Comparison of ENCODE assay signal across 9 cellular contexts in the genomic region with DNA sequence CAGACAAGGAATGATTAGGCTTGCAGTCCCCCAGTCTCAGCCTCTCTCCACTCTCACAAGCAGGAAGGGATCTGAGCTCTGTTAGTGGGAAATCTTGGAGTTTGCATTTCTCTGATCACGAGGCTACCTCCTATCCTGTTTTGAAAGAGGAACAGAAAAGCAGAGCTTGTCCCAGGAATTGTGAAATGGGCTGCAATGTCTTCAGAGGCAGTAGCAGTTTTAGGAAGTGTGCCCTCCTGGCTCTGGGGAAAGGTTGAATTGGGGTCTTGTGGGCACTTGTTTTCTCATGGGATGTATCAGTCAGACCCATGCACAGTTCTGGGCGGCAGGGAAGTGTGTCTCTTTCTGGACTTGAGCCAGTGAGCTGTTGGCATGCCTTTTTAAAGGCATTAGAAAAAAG. TPM values are rescaled to one million over a fixed set of nuclear protein-coding genes. Genes with fewer than 3 reads are reported as not detected.
DNase-seq lines count a peak whose midpoint lies in the region; TF ChIP-seq lines count a peak whose summit lies in the region.
"Had no signal": no experiment of that assay in that cellular context is flagged by ENCODE, and none has a peak within 500 bp of the region (broad histone marks: within the 10 kb centered on the region; RNA-seq: fewer than 3 reads in every experiment).

No MANE protein-coding gene starts in this region.

- H3K4me3 ChIP-seq in HL-60 (replicated peaks; ENCODE audit: insufficient read depth, low read length) (no peak overlapping the region), ascending aorta (no peak overlapping the region)
- H3K4me3 ChIP-seq: ovary had no signal

- no peak overlapping the region for H3K4me3 Mint-ChIP-seq in endothelial cell (ENCODE audit: unreplicated experiment)

- DNase-seq in HL-60 (ENCODE audit: low read depth in 1 of 2, low spot score in 1 of 2) = peak; percentile 58 to 82
- DNase-seq in endothelial cell (ENCODE audit: low spot score) = no peak
- DNase-seq in pons (ENCODE audit: low spot score) = peak; percentile 77
- DNase-seq in activated CD4-positive, CD25-positive, alpha-beta regulatory T cell treated with anti-CD3 and anti-CD28 coated beads, Interleukin-2, amount 50 U/mL, for 72 hours = no peak
- DNase-seq in ascending aorta (ENCODE audit: low spot score in 2 of 2) = no peak
- no peak for DNase-seq in NCI-H2029 (lab: John Stamatoyannopoulos, UW)
- DNase-seq: NCI-H82, ovary, T1000 had no signal

- H3K36me3 ChIP-seq in ascending aorta = peaks cover 65 to 79% of the 10 kb centered on the region in 2 donors
- H3K36me3 ChIP-seq: ovary had no signal

- H3K4me1 Mint-ChIP-seq in endothelial cell (ENCODE audit: unreplicated experiment) = peaks cover 10% of the 10 kb centered on the region

- H3K36me3 Mint-ChIP-seq in endothelial cell (ENCODE audit: low read depth, unreplicated experiment) = peaks cover 42% of the 10 kb centered on the region

- H3K4me1 ChIP-seq in ascending aorta = no peaks in the 10 kb centered on the region

- intact Hi-C loops in ascending aorta (cut with DNase I) = no loop called here

- H3K9me3 ChIP-seq in ascending aorta = no peaks in the 10 kb centered on the region
- H3K9me3 ChIP-seq: ovary had no signal

- H3K27me3 Mint-ChIP-seq in endothelial cell (ENCODE audit: unreplicated experiment) = peaks cover 2% of the 10 kb centered on the region

- H3K27ac Mint-ChIP-seq in endothelial cell (ENCODE audit: unreplicated experiment) = peak overlapping the region; percentile 94

- no peaks in the 10 kb centered on the region for H3K27me3 ChIP-seq in HL-60 (ENCODE audit: insufficient read depth, poor library complexity, severe bottlenecking)
- no peaks in the 10 kb centered on the region for H3K27me3 ChIP-seq in ascending aorta
- H3K27me3 ChIP-seq: ovary had no signal

- no peak for TF ChIP-seq CTCF in HL-60 (IDR thresholded peaks at IDR 0.05; ENCODE audit: insufficient read depth, low read length)
- no peak for TF ChIP-seq CTCF in endothelial cell (IDR thresholded peaks at IDR 0.05; ENCODE audit: unreplicated experiment)
- TF ChIP-seq CTCF in ascending aorta (IDR thresholded peaks at IDR 0.05) = no peak

- H3K27ac ChIP-seq in HL-60 (replicated peaks) = peak overlapping the region; percentile 62
- H3K27ac ChIP-seq in ascending aorta = peak overlapping the region in 1 of 2 donors; percentile 19
- H3K27ac ChIP-seq: ovary had no signal

- no peaks in the 10 kb centered on the region for H3K9me3 Mint-ChIP-seq in endothelial cell (ENCODE audit: unreplicated experiment)

RNA-seq across cellular contexts. Expression of a gene that starts 22.8 kb away (rescaled TPM):
- total RNA-seq in endothelial cell (ENCODE audit: unreplicated experiment) (83.9 TPM), ascending aorta (38.1 TPM)

RNA-seq across cellular contexts. Expression of a gene that starts 33.1 kb away (rescaled TPM):
- total RNA-seq in endothelial cell (ENCODE audit: unreplicated experiment) (60.8 TPM), ascending aorta (84.6 TPM)

RNA-seq across cellular contexts. Expression of a gene that starts 33.4 kb away (rescaled TPM):
- total RNA-seq in endothelial cell (ENCODE audit: unreplicated experiment) (63.4 TPM), ascending aorta (24.1 TPM)

RNA-seq across cellular contexts. Expression of a gene that starts 42.7 kb away (rescaled TPM):
- total RNA-seq in endothelial cell (ENCODE audit: unreplicated experiment) (15.7 TPM), ascending aorta (32.4 TPM)

RNA-seq across cellular contexts. Expression of a gene that starts 45.5 kb away (rescaled TPM):
- total RNA-seq in endothelial cell (ENCODE audit: unreplicated experiment) = 657 TPM
- total RNA-seq in ascending aorta = 23.9 TPM

Comparison
In these comparisons a context has a peak if more than half of its experiments do, and no peak if none do; other contexts are left out.
1. DNase-seq: peak in HL-60 (2 of 2) and pons (single experiment); none in endothelial cell (single experiment), activated CD4-positive, CD25-positive, alpha-beta regulatory T cell treated with anti-CD3 and anti-CD28 coated beads, Interleukin-2, amount 50 U/mL, for 72 hours (single experiment), ascending aorta (0 of 2) and NCI-H2029 (single experiment).